In genomic region chr7:5691536-5692090, GRCh38 we compare ENCODE assay signal across 8 cellular contexts.
DNase-seq lines count a peak whose midpoint lies in the region; ATAC-seq and TF ChIP-seq lines count a peak whose summit lies in the region.

No MANE protein-coding gene starts in this region.

- H3K27ac ChIP-seq in cardiac muscle cell (peak overlapping the region; percentile 100), brain microvascular endothelial cell (peak overlapping the region; percentile 99), mucosa of rectum (ENCODE audit: low read depth in 2 of 2, low read length in 2 of 2) (peak overlapping the region; percentile 81 to 84), transverse colon (peak overlapping the region; percentile 83 to 93 (median 88)), WERI-Rb-1 (no peak overlapping the region)

- TF ChIP-seq CTCF in cardiac muscle cell (IDR thresholded peaks at IDR 0.05; ENCODE audit: low read depth, low read length) (no peak), brain microvascular endothelial cell (IDR thresholded peaks at IDR 0.05; ENCODE audit: low read depth, low read length, missing control alignments) (no peak), transverse colon (IDR thresholded peaks at IDR 0.05) (no peak), WERI-Rb-1 (IDR thresholded peaks at IDR 0.05; ENCODE audit: low read depth, low read length) (no peak)

- H3K27me3 ChIP-seq in cardiac muscle cell (no peaks in the 10 kb centered on the region), brain microvascular endothelial cell (replicated peaks) (no peaks in the 10 kb centered on the region), mucosa of rectum (ENCODE audit: control insufficient read depth in 2 of 2, insufficient read depth in 2 of 2, low read length in 2 of 2) (no peaks in the 10 kb centered on the region), transverse colon (no peaks in the 10 kb centered on the region), WERI-Rb-1 (ENCODE audit: insufficient read depth, low read depth, severe bottlenecking) (no peaks in the 10 kb centered on the region)

- 60 to 61% methylated on average over 1 to 7 of the region's 7 CpGs for WGBS in transverse colon (ENCODE audit: low coverage in 1 of 2), 2 donors

- TF ChIP-seq EP300 in transverse colon (IDR thresholded peaks at IDR 0.05; ENCODE audit: low read depth): no peak

- H3K36me3 ChIP-seq in cardiac muscle cell (peaks cover 5% of the 10 kb centered on the region), brain microvascular endothelial cell (replicated peaks) (peaks cover under 1% of the 10 kb centered on the region), mucosa of rectum (ENCODE audit: control insufficient read depth in 2 of 2, insufficient read depth in 2 of 2, low read length in 2 of 2) (peaks cover 0 to 4% of the 10 kb centered on the region in 2 donors), transverse colon (no peaks in the 10 kb centered on the region), WERI-Rb-1 (peaks cover 5% of the 10 kb centered on the region; the same call in 1 of the 2 replicates)

- H3K9me3 ChIP-seq in cardiac muscle cell (ENCODE audit: low read depth): no peaks in the 10 kb centered on the region
- no peaks in the 10 kb centered on the region for H3K9me3 ChIP-seq in mucosa of rectum (ENCODE audit: control insufficient read depth in 2 of 2, low read length in 2 of 2)
- no peaks in the 10 kb centered on the region for H3K9me3 ChIP-seq in transverse colon
- no peaks in the 10 kb centered on the region for H3K9me3 ChIP-seq in WERI-Rb-1 (ENCODE audit: severe bottlenecking)

- in situ Hi-C loops in brain microvascular endothelial cell (cut with HindIII; ENCODE audit: low pct_ligation_motif_present, low sequenced_read_pairs): no loop called here
- in situ Hi-C loops in transverse colon (cut with MboI; ENCODE audit: low pct_ligation_motif_present in 1 of 4, low pct_unique_long_range_greater_than_20kb in 1 of 4, low sequenced_read_pairs in 3 of 4): no loop called here

- H3K4me1 ChIP-seq in cardiac muscle cell (ENCODE audit: low read depth) (peaks cover 73% of the 10 kb centered on the region), mucosa of rectum (ENCODE audit: control insufficient read depth in 2 of 2, insufficient read depth in 2 of 2, low read length in 2 of 2) (peaks cover 45 to 49% of the 10 kb centered on the region in 2 donors), transverse colon (peaks cover 32 to 95% (median 77%) of the 10 kb centered on the region in 4 donors)

- DNase-seq in cardiac muscle cell (ENCODE audit: low read depth in 1 of 2, low spot score in 1 of 2): peak; percentile 45 to 52
- no peak for DNase-seq in Right ventricle myocardium inferior (ENCODE audit: missing footprints)
- peak; percentile 12 for DNase-seq in brain microvascular endothelial cell
- no peak for DNase-seq in transverse colon
- DNase-seq in WERI-Rb-1: no peak
- DNase-seq in dermis blood vessel endothelial cell: no peak

- no peak for ATAC-seq in Right ventricle myocardium inferior
- no peak for ATAC-seq in GM19467 (IDR thresholded peaks at IDR 0.05; ENCODE audit: unreplicated experiment)

- no peak for TF ChIP-seq POLR2A in transverse colon (IDR thresholded peaks at IDR 0.05)

- peak overlapping the region in 1 of 2 donors; percentile 9 for H3K9ac ChIP-seq in mucosa of rectum (ENCODE audit: low read depth in 1 of 2, low read length in 2 of 2)

- intact Hi-C loops in Right ventricle myocardium inferior (cut with DNase I): loop anchor here (10.0 kb wide), 1 partner anchor 327 kb away; no protein-coding TSS in a partner anchor
- intact Hi-C loops in transverse colon (cut with DNase I; ENCODE audit: low total_unique reads): no loop called here

- H3K4me3 ChIP-seq in cardiac muscle cell: no peak overlapping the region
- H3K4me3 ChIP-seq in brain microvascular endothelial cell (ENCODE audit: low read depth, low read length): no peak overlapping the region
- no peak overlapping the region for H3K4me3 ChIP-seq in mucosa of rectum (ENCODE audit: low read length in 2 of 2)
- peak overlapping the region in 1 of 4 donors; percentile 2 for H3K4me3 ChIP-seq in transverse colon
- no peak overlapping the region for H3K4me3 ChIP-seq in WERI-Rb-1 (ENCODE audit: low read depth, low read length)

Comparison
In these comparisons a context has a peak if more than half of its experiments do, and no peak if none do; other contexts are left out.
1. DNase-seq: peak in cardiac muscle cell (2 of 2) and brain microvascular endothelial cell (single experiment); none in Right ventricle myocardium inferior (single experiment), transverse colon (single experiment), WERI-Rb-1 (single experiment) and dermis blood vessel endothelial cell (single experiment).